1 cellular context compared by ENCODE assay signal in the genomic region with DNA sequence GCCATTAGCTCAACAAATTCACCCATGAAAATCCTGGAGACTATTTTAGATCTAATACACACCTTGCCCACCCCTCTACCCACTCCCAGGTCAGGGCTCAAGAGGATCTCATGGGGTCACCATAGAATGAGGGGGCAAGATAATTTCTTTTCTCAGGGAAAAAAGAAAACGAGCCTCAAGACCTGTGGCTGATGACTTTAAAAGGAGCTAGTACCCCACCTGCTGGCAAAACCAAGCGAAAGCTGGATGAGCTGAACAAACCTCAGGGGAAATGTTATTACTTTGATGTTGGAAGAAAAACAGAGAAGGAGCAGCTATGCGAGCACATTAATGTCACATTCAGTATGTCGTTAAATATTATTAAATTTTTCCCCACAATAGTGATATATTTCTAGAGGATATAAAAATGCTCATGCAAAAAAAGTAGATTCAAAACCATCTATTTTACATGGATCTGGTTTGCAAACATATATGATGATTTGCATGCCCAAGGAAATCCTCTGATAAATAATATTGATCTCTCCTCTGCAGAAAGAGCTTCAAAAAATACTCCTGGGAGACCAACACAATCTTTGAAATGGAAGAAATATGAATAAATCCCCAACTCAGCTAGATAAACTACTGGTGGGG.
TF ChIP-seq lines count a peak whose summit lies in the region.

No MANE protein-coding gene starts in this region.

TF ChIP-seq in HEK293, 187 proteins besides CTCF, POLR2A, EP300 and RAD21 (continued from another document):
- TF ChIP-seq, protein P1, sequence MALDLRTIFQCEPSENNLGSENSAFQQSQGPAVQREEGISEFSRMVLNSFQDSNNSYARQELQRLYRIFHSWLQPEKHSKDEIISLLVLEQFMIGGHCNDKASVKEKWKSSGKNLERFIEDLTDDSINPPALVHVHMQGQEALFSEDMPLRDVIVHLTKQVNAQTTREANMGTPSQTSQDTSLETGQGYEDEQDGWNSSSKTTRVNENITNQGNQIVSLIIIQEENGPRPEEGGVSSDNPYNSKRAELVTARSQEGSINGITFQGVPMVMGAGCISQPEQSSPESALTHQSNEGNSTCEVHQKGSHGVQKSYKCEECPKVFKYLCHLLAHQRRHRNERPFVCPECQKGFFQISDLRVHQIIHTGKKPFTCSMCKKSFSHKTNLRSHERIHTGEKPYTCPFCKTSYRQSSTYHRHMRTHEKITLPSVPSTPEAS (tag by site-specific recombination; IDR thresholded peaks at IDR 0.05), result no peak
- no peak for TF ChIP-seq ZNF121 (tag by site-specific recombination; IDR thresholded peaks at IDR 0.05)
- TF ChIP-seq, protein P2, sequence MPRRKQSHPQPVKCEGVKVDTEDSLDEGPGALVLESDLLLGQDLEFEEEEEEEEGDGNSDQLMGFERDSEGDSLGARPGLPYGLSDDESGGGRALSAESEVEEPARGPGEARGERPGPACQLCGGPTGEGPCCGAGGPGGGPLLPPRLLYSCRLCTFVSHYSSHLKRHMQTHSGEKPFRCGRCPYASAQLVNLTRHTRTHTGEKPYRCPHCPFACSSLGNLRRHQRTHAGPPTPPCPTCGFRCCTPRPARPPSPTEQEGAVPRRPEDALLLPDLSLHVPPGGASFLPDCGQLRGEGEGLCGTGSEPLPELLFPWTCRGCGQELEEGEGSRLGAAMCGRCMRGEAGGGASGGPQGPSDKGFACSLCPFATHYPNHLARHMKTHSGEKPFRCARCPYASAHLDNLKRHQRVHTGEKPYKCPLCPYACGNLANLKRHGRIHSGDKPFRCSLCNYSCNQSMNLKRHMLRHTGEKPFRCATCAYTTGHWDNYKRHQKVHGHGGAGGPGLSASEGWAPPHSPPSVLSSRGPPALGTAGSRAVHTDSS (tag by site-specific recombination; IDR thresholded peaks at IDR 0.05), result no peak
- TF ChIP-seq ZBTB21 (tag by site-specific recombination; IDR thresholded peaks at IDR 0.05), result no peak
- no peak for TF ChIP-seq ZBTB7A (tag by site-specific recombination; IDR thresholded peaks at IDR 0.05; ENCODE audit: low read depth)
- TF ChIP-seq ZNF311 (tag by site-specific recombination; IDR thresholded peaks at IDR 0.05; ENCODE audit: borderline replicate concordance), result no peak
- TF ChIP-seq ZNF23 (tag by site-specific recombination; IDR thresholded peaks at IDR 0.05; ENCODE audit: borderline replicate concordance), result no peak
- no peak for TF ChIP-seq ZNF133 (tag by site-specific recombination; IDR thresholded peaks at IDR 0.05)
- TF ChIP-seq, protein P3, sequence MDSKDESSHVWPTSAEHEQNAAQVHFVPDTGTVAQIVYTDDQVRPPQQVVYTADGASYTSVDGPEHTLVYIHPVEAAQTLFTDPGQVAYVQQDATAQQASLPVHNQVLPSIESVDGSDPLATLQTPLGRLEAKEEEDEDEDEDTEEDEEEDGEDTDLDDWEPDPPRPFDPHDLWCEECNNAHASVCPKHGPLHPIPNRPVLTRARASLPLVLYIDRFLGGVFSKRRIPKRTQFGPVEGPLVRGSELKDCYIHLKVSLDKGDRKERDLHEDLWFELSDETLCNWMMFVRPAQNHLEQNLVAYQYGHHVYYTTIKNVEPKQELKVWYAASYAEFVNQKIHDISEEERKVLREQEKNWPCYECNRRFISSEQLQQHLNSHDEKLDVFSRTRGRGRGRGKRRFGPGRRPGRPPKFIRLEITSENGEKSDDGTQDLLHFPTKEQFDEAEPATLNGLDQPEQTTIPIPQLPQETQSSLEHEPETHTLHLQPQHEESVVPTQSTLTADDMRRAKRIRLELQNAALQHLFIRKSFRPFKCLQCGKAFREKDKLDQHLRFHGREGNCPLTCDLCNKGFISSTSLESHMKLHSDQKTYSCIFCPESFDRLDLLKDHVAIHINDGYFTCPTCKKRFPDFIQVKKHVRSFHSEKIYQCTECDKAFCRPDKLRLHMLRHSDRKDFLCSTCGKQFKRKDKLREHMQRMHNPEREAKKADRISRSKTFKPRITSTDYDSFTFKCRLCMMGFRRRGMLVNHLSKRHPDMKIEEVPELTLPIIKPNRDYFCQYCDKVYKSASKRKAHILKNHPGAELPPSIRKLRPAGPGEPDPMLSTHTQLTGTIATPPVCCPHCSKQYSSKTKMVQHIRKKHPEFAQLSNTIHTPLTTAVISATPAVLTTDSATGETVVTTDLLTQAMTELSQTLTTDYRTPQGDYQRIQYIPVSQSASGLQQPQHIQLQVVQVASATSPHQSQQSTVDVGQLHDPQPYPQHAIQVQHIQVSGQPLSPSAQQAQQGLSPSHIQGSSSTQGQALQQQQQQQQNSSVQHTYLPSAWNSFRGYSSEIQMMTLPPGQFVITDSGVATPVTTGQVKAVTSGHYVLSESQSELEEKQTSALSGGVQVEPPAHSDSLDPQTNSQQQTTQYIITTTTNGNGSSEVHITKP (tag by site-specific recombination; IDR thresholded peaks at IDR 0.05), result no peak
- no peak for TF ChIP-seq ZNF112 (tag by site-specific recombination; IDR thresholded peaks at IDR 0.05)
- TF ChIP-seq, protein P4, sequence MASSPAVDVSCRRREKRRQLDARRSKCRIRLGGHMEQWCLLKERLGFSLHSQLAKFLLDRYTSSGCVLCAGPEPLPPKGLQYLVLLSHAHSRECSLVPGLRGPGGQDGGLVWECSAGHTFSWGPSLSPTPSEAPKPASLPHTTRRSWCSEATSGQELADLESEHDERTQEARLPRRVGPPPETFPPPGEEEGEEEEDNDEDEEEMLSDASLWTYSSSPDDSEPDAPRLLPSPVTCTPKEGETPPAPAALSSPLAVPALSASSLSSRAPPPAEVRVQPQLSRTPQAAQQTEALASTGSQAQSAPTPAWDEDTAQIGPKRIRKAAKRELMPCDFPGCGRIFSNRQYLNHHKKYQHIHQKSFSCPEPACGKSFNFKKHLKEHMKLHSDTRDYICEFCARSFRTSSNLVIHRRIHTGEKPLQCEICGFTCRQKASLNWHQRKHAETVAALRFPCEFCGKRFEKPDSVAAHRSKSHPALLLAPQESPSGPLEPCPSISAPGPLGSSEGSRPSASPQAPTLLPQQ (tag by site-specific recombination; IDR thresholded peaks at IDR 0.05), result no peak
- peak; percentile 71; the same call in 1 of the 2 replicates for TF ChIP-seq ZBTB48 (tag by site-specific recombination; IDR thresholded peaks at IDR 0.05)
- peak; percentile 91 for TF ChIP-seq SCRT2 (tag by site-specific recombination; IDR thresholded peaks at IDR 0.05)
- no peak for TF ChIP-seq ZNF146 (tag by site-specific recombination; IDR thresholded peaks at IDR 0.05)
- no peak for TF ChIP-seq KLF16 (tag by site-specific recombination; IDR thresholded peaks at IDR 0.05)
- no peak for TF ChIP-seq WT1 (tag by site-specific recombination; IDR thresholded peaks at IDR 0.05)
- TF ChIP-seq, protein P5, sequence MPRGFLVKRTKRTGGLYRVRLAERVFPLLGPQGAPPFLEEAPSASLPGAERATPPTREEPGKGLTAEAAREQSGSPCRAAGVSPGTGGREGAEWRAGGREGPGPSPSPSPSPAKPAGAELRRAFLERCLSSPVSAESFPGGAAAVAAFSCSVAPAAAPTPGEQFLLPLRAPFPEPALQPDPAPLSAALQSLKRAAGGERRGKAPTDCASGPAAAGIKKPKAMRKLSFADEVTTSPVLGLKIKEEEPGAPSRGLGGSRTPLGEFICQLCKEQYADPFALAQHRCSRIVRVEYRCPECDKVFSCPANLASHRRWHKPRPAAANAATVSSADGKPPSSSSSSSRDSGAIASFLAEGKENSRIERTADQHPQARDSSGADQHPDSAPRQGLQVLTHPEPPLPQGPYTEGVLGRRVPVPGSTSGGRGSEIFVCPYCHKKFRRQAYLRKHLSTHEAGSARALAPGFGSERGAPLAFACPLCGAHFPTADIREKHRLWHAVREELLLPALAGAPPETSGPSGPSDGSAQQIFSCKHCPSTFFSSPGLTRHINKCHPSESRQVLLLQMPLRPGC (tag by site-specific recombination; IDR thresholded peaks at IDR 0.05), result no peak
- no peak for TF ChIP-seq ZNF155 (tag by site-specific recombination; IDR thresholded peaks at IDR 0.05)
- TF ChIP-seq ZNF555 (tag by site-specific recombination; conservative IDR thresholded peaks at IDR 0.05), result no peak
- TF ChIP-seq ZNF677 (tag by site-specific recombination; IDR thresholded peaks at IDR 0.05), result no peak
- no peak for TF ChIP-seq ZNF239 (tag by site-specific recombination; IDR thresholded peaks at IDR 0.05)
- TF ChIP-seq GLIS1 (tag by site-specific recombination; IDR thresholded peaks at IDR 0.05), result no peak
- TF ChIP-seq, protein P6, sequence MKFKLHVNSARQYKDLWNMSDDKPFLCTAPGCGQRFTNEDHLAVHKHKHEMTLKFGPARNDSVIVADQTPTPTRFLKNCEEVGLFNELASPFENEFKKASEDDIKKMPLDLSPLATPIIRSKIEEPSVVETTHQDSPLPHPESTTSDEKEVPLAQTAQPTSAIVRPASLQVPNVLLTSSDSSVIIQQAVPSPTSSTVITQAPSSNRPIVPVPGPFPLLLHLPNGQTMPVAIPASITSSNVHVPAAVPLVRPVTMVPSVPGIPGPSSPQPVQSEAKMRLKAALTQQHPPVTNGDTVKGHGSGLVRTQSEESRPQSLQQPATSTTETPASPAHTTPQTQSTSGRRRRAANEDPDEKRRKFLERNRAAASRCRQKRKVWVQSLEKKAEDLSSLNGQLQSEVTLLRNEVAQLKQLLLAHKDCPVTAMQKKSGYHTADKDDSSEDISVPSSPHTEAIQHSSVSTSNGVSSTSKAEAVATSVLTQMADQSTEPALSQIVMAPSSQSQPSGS (tag by site-specific recombination; IDR thresholded peaks at IDR 0.05; ENCODE audit: low read depth), result no peak
- no peak for TF ChIP-seq GLIS2 (tag by site-specific recombination; IDR thresholded peaks at IDR 0.05)
- TF ChIP-seq ZNF558 (tag by site-specific recombination; IDR thresholded peaks at IDR 0.05), result no peak
